1 cellular context compared by ENCODE assay signal in the genomic region with DNA sequence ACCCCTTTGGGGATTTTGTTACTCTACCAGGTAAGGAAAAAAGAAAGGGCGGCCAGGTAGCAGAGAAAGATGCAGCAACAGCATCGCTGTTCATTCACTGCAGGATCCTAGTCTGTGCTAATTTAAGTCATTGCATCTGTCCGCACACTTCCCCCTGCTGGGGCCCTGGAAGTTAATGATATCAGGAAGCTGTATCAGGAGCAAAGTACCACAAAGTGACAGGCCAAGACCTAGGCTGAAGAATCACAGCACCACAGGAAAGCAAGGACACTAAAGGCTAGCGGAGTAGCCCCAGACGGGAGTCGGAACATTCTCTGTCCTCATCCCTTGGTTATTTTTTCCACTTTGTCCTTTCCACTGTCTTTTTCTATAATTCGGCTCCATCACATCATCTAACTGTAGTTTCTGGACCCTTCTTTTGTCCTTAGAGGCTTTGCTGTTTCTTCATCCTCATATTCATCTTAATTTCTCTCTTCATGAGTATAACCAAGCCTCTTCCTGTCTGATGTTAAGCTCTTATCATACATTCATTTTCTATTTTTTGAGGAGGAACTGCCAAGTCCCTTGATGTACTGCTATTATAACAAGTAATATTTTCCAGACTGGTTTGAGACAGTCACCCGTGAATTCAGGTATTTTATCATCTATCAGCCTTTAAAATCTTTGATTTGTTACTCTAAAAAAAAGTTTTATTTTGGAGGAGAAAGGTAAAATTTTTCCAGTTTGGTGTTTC.
A peak's percentile ranks its signal among the peaks of the same experiment; 100 is the strongest.
TF ChIP-seq lines count a peak whose summit lies in the region.

No MANE protein-coding gene starts in this region.

TF ChIP-seq in HepG2, 621 proteins besides CTCF, POLR2A, EP300 and RAD21 (continued from another document):
- TF ChIP-seq ETV5 (CRISPR knock-in tag; IDR thresholded peaks at IDR 0.05; ENCODE audit: borderline replicate concordance) (0 out of 2 replicates have a peak, but pooled peaks have one; percentile 19), GATAD2A (CRISPR knock-in tag; IDR thresholded peaks at IDR 0.05) (0 out of 2 replicates have a peak, but pooled peaks have one; percentile 18), ZFX (CRISPR knock-in tag; IDR thresholded peaks at IDR 0.05; ENCODE audit: low read depth) (0 out of 2 replicates have a peak, but pooled peaks have one; percentile 13), ZNF543 (CRISPR knock-in tag; IDR thresholded peaks at IDR 0.05) (no peak), RBAK (CRISPR knock-in tag; IDR thresholded peaks at IDR 0.05) (0 out of 2 replicates have a peak, but pooled peaks have one; percentile 58), ZSCAN20 (CRISPR knock-in tag; IDR thresholded peaks at IDR 0.05; ENCODE audit: borderline replicate concordance) (no peak), ZBTB38 (CRISPR knock-in tag; IDR thresholded peaks at IDR 0.05) (peak; percentile 84)
- TF ChIP-seq, protein P1, sequence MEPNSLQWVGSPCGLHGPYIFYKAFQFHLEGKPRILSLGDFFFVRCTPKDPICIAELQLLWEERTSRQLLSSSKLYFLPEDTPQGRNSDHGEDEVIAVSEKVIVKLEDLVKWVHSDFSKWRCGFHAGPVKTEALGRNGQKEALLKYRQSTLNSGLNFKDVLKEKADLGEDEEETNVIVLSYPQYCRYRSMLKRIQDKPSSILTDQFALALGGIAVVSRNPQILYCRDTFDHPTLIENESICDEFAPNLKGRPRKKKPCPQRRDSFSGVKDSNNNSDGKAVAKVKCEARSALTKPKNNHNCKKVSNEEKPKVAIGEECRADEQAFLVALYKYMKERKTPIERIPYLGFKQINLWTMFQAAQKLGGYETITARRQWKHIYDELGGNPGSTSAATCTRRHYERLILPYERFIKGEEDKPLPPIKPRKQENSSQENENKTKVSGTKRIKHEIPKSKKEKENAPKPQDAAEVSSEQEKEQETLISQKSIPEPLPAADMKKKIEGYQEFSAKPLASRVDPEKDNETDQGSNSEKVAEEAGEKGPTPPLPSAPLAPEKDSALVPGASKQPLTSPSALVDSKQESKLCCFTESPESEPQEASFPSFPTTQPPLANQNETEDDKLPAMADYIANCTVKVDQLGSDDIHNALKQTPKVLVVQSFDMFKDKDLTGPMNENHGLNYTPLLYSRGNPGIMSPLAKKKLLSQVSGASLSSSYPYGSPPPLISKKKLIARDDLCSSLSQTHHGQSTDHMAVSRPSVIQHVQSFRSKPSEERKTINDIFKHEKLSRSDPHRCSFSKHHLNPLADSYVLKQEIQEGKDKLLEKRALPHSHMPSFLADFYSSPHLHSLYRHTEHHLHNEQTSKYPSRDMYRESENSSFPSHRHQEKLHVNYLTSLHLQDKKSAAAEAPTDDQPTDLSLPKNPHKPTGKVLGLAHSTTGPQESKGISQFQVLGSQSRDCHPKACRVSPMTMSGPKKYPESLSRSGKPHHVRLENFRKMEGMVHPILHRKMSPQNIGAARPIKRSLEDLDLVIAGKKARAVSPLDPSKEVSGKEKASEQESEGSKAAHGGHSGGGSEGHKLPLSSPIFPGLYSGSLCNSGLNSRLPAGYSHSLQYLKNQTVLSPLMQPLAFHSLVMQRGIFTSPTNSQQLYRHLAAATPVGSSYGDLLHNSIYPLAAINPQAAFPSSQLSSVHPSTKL (CRISPR knock-in tag; IDR thresholded peaks at IDR 0.05): peak; percentile 22; the same call in 1 of the 2 replicates
